Comparison of ENCODE assay signal across 20 cellular contexts in genomic region chr3:38224357-38224756, GRCh38. TPM values are rescaled to one million over a fixed set of nuclear protein-coding genes. Genes with fewer than 3 reads are reported as not detected.
DNase-seq lines count a peak whose midpoint lies in the region; ATAC-seq, FAIRE-seq and TF ChIP-seq lines count a peak whose summit lies in the region.
"Had no signal": no experiment of that assay in that cellular context is flagged by ENCODE, and none has a peak within 500 bp of the region (broad histone marks: within the 10 kb centered on the region; RNA-seq: fewer than 3 reads in every experiment).

No MANE protein-coding gene starts in this region.

- H2AFZ ChIP-seq in H1 (ENCODE audit: low read length) = no peak overlapping the region
- no peak overlapping the region for H2AFZ ChIP-seq in MM.1S (ENCODE audit: low read length)

- H3F3A ChIP-seq in MM.1S (ENCODE audit: insufficient read depth, low read length) = no peaks in the 10 kb centered on the region

- H3K79me1 ChIP-seq in H1 (ENCODE audit: low read depth, low read length) = no peaks in the 10 kb centered on the region

- no peak overlapping the region for H3K18ac ChIP-seq in H1 (ENCODE audit: extremely low read depth, low read length)

- TF ChIP-seq RAD21 in H1 (IDR thresholded peaks at IDR 0.05 in 1 of 2, conservative IDR thresholded peaks at IDR 0.05 in 1 of 2; ENCODE audit: low read depth in 2 of 2, low read length in 2 of 2) = no peak

- H3K9ac ChIP-seq in SK-N-MC (ENCODE audit: insufficient read length) = no peak overlapping the region
- H3K9ac ChIP-seq in H1 (replicated peaks in 1 of 4; ENCODE audit: extremely low read depth in 1 of 4, low read depth in 3 of 4, low read length in 3 of 4) = no peak overlapping the region
- H3K9ac ChIP-seq in MM.1S (ENCODE audit: low read length) = no peak overlapping the region
- H3K9ac ChIP-seq: BLaER1 treated with 17β-estradiol and CSF1 and Interleukin-3, amounts not matched to agents 10 nM and 100 nM had no signal

- H2BK5ac ChIP-seq in H1 (ENCODE audit: low read depth, low read length) = no peak overlapping the region

- no peak overlapping the region for H3K23ac ChIP-seq in H1 (ENCODE audit: insufficient read length)

- H2BK15ac ChIP-seq in H1 (ENCODE audit: low read length) = no peak overlapping the region

- H3K36me3 ChIP-seq in SK-N-MC (ENCODE audit: insufficient read depth, low read length) = peaks cover 16% of the 10 kb centered on the region; the same call in 1 of the 2 replicates
- peaks cover 0 to 26% (median 12%) of the 10 kb centered on the region in 4 experiments; a peak in 3 of 8 replicates for H3K36me3 ChIP-seq in H1 (ENCODE audit: control insufficient read depth in 2 of 4, insufficient read depth in 4 of 4, low read length in 3 of 4)
- no peaks in the 10 kb centered on the region for H3K36me3 ChIP-seq in MM.1S (replicated peaks; ENCODE audit: insufficient read depth, low read length)

- H2AK5ac ChIP-seq in H1 (ENCODE audit: low read depth, low read length) = no peak overlapping the region

- H3K4me3 ChIP-seq in SK-N-MC (peak overlapping the region; percentile 25; the same call in 1 of the 2 replicates), H1 (ENCODE audit: extremely low read depth in 1 of 4, insufficient read depth in 2 of 4, low read depth in 3 of 4, low read length in 4 of 4) (no peak overlapping the region), MM.1S (ENCODE audit: low read length) (no peak overlapping the region)
- H3K4me3 ChIP-seq: BLaER1 treated with 17β-estradiol and CSF1 and Interleukin-3, amounts not matched to agents 10 nM and 100 nM had no signal

- H3K27ac ChIP-seq in SK-N-MC (peak overlapping the region; percentile 57; the same call in 1 of the 2 replicates), H1 (ENCODE audit: low read depth, low read length) (no peak overlapping the region), MM.1S (ENCODE audit: low read length) (no peak overlapping the region)
- H3K27ac ChIP-seq: BLaER1 treated with 17β-estradiol and CSF1 and Interleukin-3, amounts not matched to agents 10 nM and 100 nM; HL-60 had no signal

- no peak overlapping the region for H4K8ac ChIP-seq in H1 (ENCODE audit: extremely low read depth, insufficient read depth, low read length)

- POLR2A ChIA-PET in H1 (lab: Charles Lee; ENCODE audit: partially characterized antibody) = no interaction called here

- no peak overlapping the region for H2BK20ac ChIP-seq in H1 (ENCODE audit: low read length)

- H2BK120ac ChIP-seq in H1 (replicated peaks; ENCODE audit: low read depth, low read length) = no peak overlapping the region

- WGBS in H1 (ENCODE audit: extremely low coverage in 1 of 2, insufficient coverage in 1 of 2, insufficient read length in 1 of 2, insufficient replicate concordance in 2 of 2, low coverage in 1 of 2, low lambda C conversion rate in 2 of 2, missing lambda C conversion rate in 1 of 2), 2 experiments = 91% methylated on average over 4 of the region's 4 CpGs; no CpG with 5 or more reads in 1 of the 2 experiments

- no peak for TF ChIP-seq EP300 in H1 (IDR thresholded peaks at IDR 0.05; ENCODE audit: borderline replicate concordance in 1 of 2, low read depth in 2 of 2, low read length in 2 of 2)

- no peak overlapping the region for H4K5ac ChIP-seq in H1 (ENCODE audit: insufficient read length, low read depth, low read length)

- H3K23me2 ChIP-seq in H1 (ENCODE audit: low read depth, low read length) = no peaks in the 10 kb centered on the region

- CTCF ChIA-PET in H1 (lab: Charles Lee; ENCODE audit: partially characterized antibody) = no interaction called here

- TF ChIP-seq CTCF in H1 (IDR thresholded peaks at IDR 0.05; ENCODE audit: control extremely low read depth in 1 of 3, insufficient read depth in 1 of 3, low read depth in 1 of 3, low read length in 3 of 3) (no peak), MM.1S (IDR thresholded peaks at IDR 0.05; ENCODE audit: low read length) (no peak)

- H4K91ac ChIP-seq in H1 (replicated peaks; ENCODE audit: insufficient read length, low read length) = no peak overlapping the region

- H3K4me2 ChIP-seq in H1 (ENCODE audit: insufficient read depth in 1 of 2, low read depth in 2 of 2, low read length in 2 of 2) (no peak overlapping the region), MM.1S (ENCODE audit: low read depth, low read length) (no peak overlapping the region)
- H3K4me2 ChIP-seq: BLaER1 treated with 17β-estradiol and CSF1 and Interleukin-3, amounts not matched to agents 10 nM and 100 nM had no signal

- TF ChIP-seq POLR2A in H54 (IDR thresholded peaks at IDR 0.05; ENCODE audit: low read depth, low read length) = no peak
- no peak for TF ChIP-seq POLR2A in H1 (IDR thresholded peaks at IDR 0.05; ENCODE audit: control extremely low read depth in 1 of 2, low read depth in 2 of 2, low read length in 2 of 2)
- TF ChIP-seq POLR2A in GM18505 (IDR thresholded peaks at IDR 0.05; ENCODE audit: borderline replicate concordance, extremely low read depth, insufficient read depth, insufficient read length) = no peak

- no peak overlapping the region for H3K4ac ChIP-seq in H1 (replicated peaks; ENCODE audit: insufficient read length, low read depth, low read length)

- no peaks in the 10 kb centered on the region for H3K9me3 ChIP-seq in SK-N-MC (ENCODE audit: low read depth, low read length)
- H3K9me3 ChIP-seq in H1 (ENCODE audit: insufficient read depth in 2 of 2, low read depth in 1 of 2, low read length in 1 of 2) = no peaks in the 10 kb centered on the region
- no peaks in the 10 kb centered on the region for H3K9me3 ChIP-seq in MM.1S (replicated peaks; ENCODE audit: insufficient read depth, low read length)
- H3K9me3 ChIP-seq: BLaER1 treated with 17β-estradiol and CSF1 and Interleukin-3, amounts not matched to agents 10 nM and 100 nM had no signal

- H3K4me1 ChIP-seq in H1 (replicated peaks in 1 of 4; ENCODE audit: control insufficient read depth in 3 of 4, insufficient read depth in 4 of 4, low read length in 3 of 4) (no peaks in the 10 kb centered on the region), MM.1S (ENCODE audit: low read length) (no peaks in the 10 kb centered on the region)

- no peak overlapping the region for H3K56ac ChIP-seq in H1 (replicated peaks; ENCODE audit: insufficient read length, low read depth, low read length)

- no peaks in the 10 kb centered on the region for H3K27me3 ChIP-seq in H1 (replicated peaks in 1 of 4; ENCODE audit: control insufficient read depth in 3 of 4, extremely low read depth in 1 of 4, insufficient read depth in 3 of 4, low read length in 3 of 4)
- no peaks in the 10 kb centered on the region for H3K27me3 ChIP-seq in MM.1S (replicated peaks; ENCODE audit: insufficient read depth, low read length)
- H3K27me3 ChIP-seq: BLaER1 treated with 17β-estradiol and CSF1 and Interleukin-3, amounts not matched to agents 10 nM and 100 nM had no signal

- no peak overlapping the region for H2BK12ac ChIP-seq in H1 (ENCODE audit: low read depth, low read length)

- no peak for DNase-seq in H54 (ENCODE audit: insufficient read length, low spot score)
- no peak for DNase-seq in SK-N-MC (ENCODE audit: low read depth, low spot score)
- no peak for DNase-seq in H1 (ENCODE audit: low read depth in 1 of 2, low spot score in 2 of 2)
- DNase-seq in iris pigment epithelial cell (ENCODE audit: low read depth) = peak; percentile 24
- DNase-seq in activated CD4-positive, CD25-positive, alpha-beta regulatory T cell treated with anti-CD3 and anti-CD28 coated beads, Interleukin-2, amount 50 U/mL, for 72 hours = no peak
- no peak for DNase-seq in MM.1S
- no peak for DNase-seq in inferior parietal cortex (ENCODE audit: extremely low spot score)
- DNase-seq: CD4-positive, CD25-positive, alpha-beta regulatory T cell; DMS153; DMS79 treated with DMSO at 0.1 percent for 48 hours; EL; GDM1; KG1 had no signal

- no peak overlapping the region for H3K14ac ChIP-seq in H1 (ENCODE audit: insufficient read length)

- H3K79me2 ChIP-seq in H1 (ENCODE audit: control insufficient read depth in 1 of 2, insufficient read depth in 2 of 2, low read length in 2 of 2) = peaks cover 0 to 4% of the 10 kb centered on the region in 2 experiments; a peak in 1 of 4 replicates
- H3K79me2 ChIP-seq in MM.1S (ENCODE audit: low read length) = peaks cover 4% of the 10 kb centered on the region

- H4K20me1 ChIP-seq in H1 (replicated peaks in 1 of 2; ENCODE audit: control insufficient read depth in 1 of 2, insufficient read depth in 2 of 2, low read length in 2 of 2) = peaks cover 0 to 2% of the 10 kb centered on the region in 2 experiments
- no peaks in the 10 kb centered on the region for H4K20me1 ChIP-seq in MM.1S (ENCODE audit: insufficient read depth, low read length)

- FAIRE-seq in H54 (lab: Jason Lieb, UNC) = peak; percentile 11
- no peak for FAIRE-seq in H1 (lab: Jason Lieb, UNC)
- FAIRE-seq: GM12892, GM19239 had no signal

- ATAC-seq in GM18505 (IDR thresholded peaks at IDR 0.05; ENCODE audit: unreplicated experiment) = no peak
- ATAC-seq: HCT116 had no signal

- H3K9me2 ChIP-seq in MM.1S (replicated peaks; ENCODE audit: insufficient read depth, low read length) = no peaks in the 10 kb centered on the region

RNA-seq across cellular contexts. Expression of gene SLC22A13, which starts 41.3 kb away (rescaled TPM):
- 0.41 and 0.54 TPM in 2 replicates for total RNA-seq in H1 (2021; fragmentation: NEBNext Ultra II Directional; extraction: Animal tissue kit (Norgen Biotek cat#: 25700))
- polyA plus RNA-seq in H1 (2011; rRNA removed) = 0.05 and 0.06 TPM in 2 replicates
- polyA plus RNA-seq in H1 (2011; cell fraction: cytosol; rRNA removed) = 0.09 TPM
- polyA plus RNA-seq in H1 (2011; cell fraction: nucleus; rRNA removed) = 0.76 TPM
- 0.20 to 0.28 TPM in 2 of 4 replicates, not detected in the others for polyA plus RNA-seq in H1 (2012, experiment 1 of 2)
- not detected for polyA plus RNA-seq in H1 (2012, experiment 2 of 2)
- polyA plus RNA-seq in H1 (2013, experiment 1 of 2) = 0.12 TPM
- polyA plus RNA-seq in H1 (2013, experiment 2 of 2) = 0.09 TPM
- 0.46 and 1.1 TPM in 2 replicates for polyA minus RNA-seq in H1 (2011; rRNA and poly(A)+ RNA removed)
- polyA minus RNA-seq in H1 (2011; cell fraction: cytosol; rRNA and poly(A)+ RNA removed) = not detected
- 1.7 TPM for polyA minus RNA-seq in H1 (2011; cell fraction: nucleus; rRNA and poly(A)+ RNA removed)

RNA-seq across cellular contexts. Expression of gene SLC22A14, which starts 57.7 kb away (rescaled TPM):
- not detected in 2 replicates for total RNA-seq in H1 (2021; fragmentation: NEBNext Ultra II Directional; extraction: Animal tissue kit (Norgen Biotek cat#: 25700))
- 0.03 and 0.05 TPM in 2 replicates for polyA plus RNA-seq in H1 (2011; rRNA removed)
- polyA plus RNA-seq in H1 (2011; cell fraction: cytosol; rRNA removed) = 0.05 TPM
- polyA plus RNA-seq in H1 (2011; cell fraction: nucleus; rRNA removed) = 0.17 TPM
- not detected in 4 replicates for polyA plus RNA-seq in H1 (2012, experiment 1 of 2)
- polyA plus RNA-seq in H1 (2012, experiment 2 of 2) = not detected
- not detected for polyA plus RNA-seq in H1 (2013, experiment 1 of 2)
- 0.02 TPM for polyA plus RNA-seq in H1 (2013, experiment 2 of 2)
- 0.15 and 0.28 TPM in 2 replicates for polyA minus RNA-seq in H1 (2011; rRNA and poly(A)+ RNA removed)
- polyA minus RNA-seq in H1 (2011; cell fraction: cytosol; rRNA and poly(A)+ RNA removed) = not detected
- not detected for polyA minus RNA-seq in H1 (2011; cell fraction: nucleus; rRNA and poly(A)+ RNA removed)
- total RNA-seq: CD4-positive, CD25-positive, alpha-beta regulatory T cell; H4 had no signal
- polyA plus RNA-seq: CD4-positive, CD25-positive, alpha-beta regulatory T cell had no signal

RNA-seq across cellular contexts. Expression of gene OXSR1, which starts 59.0 kb away (rescaled TPM):
- 45.5 and 47.0 TPM in 2 replicates for total RNA-seq in H1 (2021; fragmentation: NEBNext Ultra II Directional; extraction: Animal tissue kit (Norgen Biotek cat#: 25700))
- polyA plus RNA-seq in H1 (2011; rRNA removed) = 16.9 and 25.1 TPM in 2 replicates
- 29.4 TPM for polyA plus RNA-seq in H1 (2011; cell fraction: cytosol; rRNA removed)
- 16.1 TPM for polyA plus RNA-seq in H1 (2011; cell fraction: nucleus; rRNA removed)
- 26.1 to 43.9 TPM (median 32.9 TPM) in 4 replicates for polyA plus RNA-seq in H1 (2012, experiment 1 of 2)
- polyA plus RNA-seq in H1 (2012, experiment 2 of 2) = 3.2 TPM
- 23.4 TPM for polyA plus RNA-seq in H1 (2013, experiment 1 of 2)
- polyA plus RNA-seq in H1 (2013, experiment 2 of 2) = 23.5 TPM
- polyA minus RNA-seq in H1 (2011; rRNA and poly(A)+ RNA removed) = 27.9 and 35.6 TPM in 2 replicates
- polyA minus RNA-seq in H1 (2011; cell fraction: cytosol; rRNA and poly(A)+ RNA removed) = 21.1 TPM
- 26.2 TPM for polyA minus RNA-seq in H1 (2011; cell fraction: nucleus; rRNA and poly(A)+ RNA removed)
